In genomic region chr19:33490041-33490451, GRCh38 we compare ENCODE assay signal across 19 cellular contexts.
"Had no signal": no experiment of that assay in that cellular context is flagged by ENCODE, and none has a peak within 500 bp of the region (broad histone marks: within the 10 kb centered on the region; RNA-seq: fewer than 3 reads in every experiment).

No MANE protein-coding gene starts in this region.

- H3K27ac Mint-ChIP-seq: activated naive CD8-positive, alpha-beta T cell; nephron progenitor cell; T-cell; T-helper 2 cell treated with Interferon-gamma antibody and Interleukin-4, amounts not matched to agents 5 μg/mL and 100 μg/mL, for 36 hours; type B pancreatic cell had no signal

- H3K27me3 Mint-ChIP-seq: activated naive CD8-positive, alpha-beta T cell; T-cell; type B pancreatic cell had no signal

- H3K27me3 ChIP-seq: breast epithelium, esophagus muscularis mucosa, testis had no signal

- H3K27ac ChIP-seq: breast epithelium, coronary artery, esophagus muscularis mucosa, parathyroid adenoma, testis had no signal

- H3K4me1 ChIP-seq: breast epithelium, esophagus muscularis mucosa, parathyroid adenoma, testis had no signal

- H3K36me3 ChIP-seq: breast epithelium had no signal

- H3K4me3 ChIP-seq: breast epithelium, coronary artery, esophagus muscularis mucosa, mucosa of descending colon, testis had no signal

- H3K9me3 ChIP-seq: breast epithelium, esophagus muscularis mucosa, mucosa of descending colon, testis had no signal

- H3K4me3 Mint-ChIP-seq: activated naive CD8-positive, alpha-beta T cell; nephron progenitor cell; T-cell; T-helper 2 cell treated with Interferon-gamma antibody and Interleukin-4, amounts not matched to agents 5 μg/mL and 100 μg/mL, for 36 hours; type B pancreatic cell had no signal

- H3K4me1 Mint-ChIP-seq: T-cell had no signal

- DNase-seq: activated CD4-positive, alpha-beta T cell treated with anti-CD3 and anti-CD28 coated beads for 1 hour; activated naive CD4-positive, alpha-beta T cell; activated T-cell treated with anti-CD3 and anti-CD28 coated beads, Interleukin-2, amount 50 U/mL, for 1 hour; glutamatergic neuron; hippocampal formation; mesendoderm; mucosa of descending colon; nephron progenitor cell; nucleus accumbens; stimulated activated CD4-positive, alpha-beta T cell treated with anti-CD3 and anti-CD28 coated beads, Interleukin-1b, Interleukin-23, amount 100 ng/mL, for 48 hours; T-cell; testis had no signal

- ATAC-seq: mucosa of descending colon, T-cell had no signal

- H3K9me3 Mint-ChIP-seq: nephron progenitor cell; T-helper 2 cell treated with Interferon-gamma antibody and Interleukin-4, amounts not matched to agents 5 μg/mL and 100 μg/mL, for 36 hours; type B pancreatic cell had no signal
